In the genomic region with DNA sequence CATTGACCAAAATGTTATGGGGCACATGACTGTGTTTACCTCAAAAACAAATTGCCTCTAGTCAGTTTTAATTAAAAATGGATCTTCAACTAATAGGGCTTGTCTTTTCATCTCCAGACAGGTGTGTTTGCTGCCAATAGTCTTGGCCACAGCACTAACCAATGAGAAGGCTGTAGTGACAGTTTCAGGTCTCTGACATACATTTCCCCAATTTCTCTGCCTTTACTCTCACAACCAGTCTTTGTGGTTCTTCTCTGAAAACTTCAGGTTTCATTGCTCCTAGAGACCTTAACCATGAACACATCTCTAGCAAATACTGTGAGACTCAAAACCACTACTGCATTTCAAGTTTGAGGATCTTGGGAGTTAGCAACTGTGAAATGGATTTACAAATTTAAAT, we compare ENCODE assay signal across 21 cellular contexts.
DNase-seq lines count a peak whose midpoint lies in the region; ATAC-seq and TF ChIP-seq lines count a peak whose summit lies in the region.
"Had no signal": no experiment of that assay in that cellular context is flagged by ENCODE, and none has a peak within 500 bp of the region (broad histone marks: within the 10 kb centered on the region; RNA-seq: fewer than 3 reads in every experiment).

No MANE protein-coding gene starts in this region.

- no peaks in the 10 kb centered on the region for H3K36me3 Mint-ChIP-seq in nephron progenitor cell (ENCODE audit: low read depth)

- peaks cover 6% of the 10 kb centered on the region for H3K9me3 Mint-ChIP-seq in nephron progenitor cell

- H3K4me1 Mint-ChIP-seq in nephron progenitor cell = peaks cover 7% of the 10 kb centered on the region

- no peak for DNase-seq in nephron progenitor cell
- DNase-seq in NCI-H2171 (lab: John Stamatoyannopoulos, UW) = no peak
- no peak for DNase-seq in stimulated activated CD4-positive, alpha-beta T cell treated with anti-CD3 and anti-CD28 coated beads, Interleukin-2, amount 100 ng/mL, for 48 hours
- DNase-seq: activated CD4-positive, alpha-beta T cell treated with anti-CD3 and anti-CD28 coated beads, Interleukin-2, amount 50 U/mL, for 1 hour; activated naive CD4-positive, alpha-beta T cell treated with anti-CD3 and anti-CD28 coated beads for 36 hours; activated T-cell treated with anti-CD3 and anti-CD28 coated beads for 4 hours; EL; foreskin melanocyte; KBM-7; left cardiac atrium; NCI-H1092; NCI-H2107; NCI-H82; retina; RPMI8226; stimulated activated CD4-positive, alpha-beta T cell treated with anti-CD3 and anti-CD28 coated beads, Interleukin-15, amount 100 ng/mL, for 24 hours had no signal

- ATAC-seq in GM18505 (IDR thresholded peaks at IDR 0.05; ENCODE audit: unreplicated experiment) (peak; percentile 78), GM21367 (IDR thresholded peaks at IDR 0.05; ENCODE audit: unreplicated experiment) (peak; percentile 81), HG02884 (IDR thresholded peaks at IDR 0.05; ENCODE audit: unreplicated experiment) (peak; percentile 73), HG03565 (IDR thresholded peaks at IDR 0.05; ENCODE audit: unreplicated experiment) (peak; percentile 70), HG03045 (IDR thresholded peaks at IDR 0.05; ENCODE audit: unreplicated experiment) (no peak)
- ATAC-seq: left cardiac atrium had no signal

- H3K27ac Mint-ChIP-seq in nephron progenitor cell = no peak overlapping the region
- H3K27ac Mint-ChIP-seq: activated naive CD4-positive, alpha-beta T cell treated with anti-CD3 and anti-CD28 coated beads for 36 hours had no signal

- no peak for TF ChIP-seq CTCF in nephron progenitor cell (IDR thresholded peaks at IDR 0.05)

- H3K4me3 Mint-ChIP-seq in nephron progenitor cell = no peak overlapping the region
- H3K4me3 Mint-ChIP-seq: activated naive CD4-positive, alpha-beta T cell treated with anti-CD3 and anti-CD28 coated beads for 36 hours had no signal

- peaks cover 42% of the 10 kb centered on the region for H3K27me3 Mint-ChIP-seq in nephron progenitor cell (ENCODE audit: low read depth, poor library complexity)

- no peak for TF ChIP-seq POLR2A in GM18505 (IDR thresholded peaks at IDR 0.05; ENCODE audit: borderline replicate concordance, extremely low read depth, insufficient read depth, insufficient read length)
